1 cellular context compared by ENCODE assay signal in the genomic region with DNA sequence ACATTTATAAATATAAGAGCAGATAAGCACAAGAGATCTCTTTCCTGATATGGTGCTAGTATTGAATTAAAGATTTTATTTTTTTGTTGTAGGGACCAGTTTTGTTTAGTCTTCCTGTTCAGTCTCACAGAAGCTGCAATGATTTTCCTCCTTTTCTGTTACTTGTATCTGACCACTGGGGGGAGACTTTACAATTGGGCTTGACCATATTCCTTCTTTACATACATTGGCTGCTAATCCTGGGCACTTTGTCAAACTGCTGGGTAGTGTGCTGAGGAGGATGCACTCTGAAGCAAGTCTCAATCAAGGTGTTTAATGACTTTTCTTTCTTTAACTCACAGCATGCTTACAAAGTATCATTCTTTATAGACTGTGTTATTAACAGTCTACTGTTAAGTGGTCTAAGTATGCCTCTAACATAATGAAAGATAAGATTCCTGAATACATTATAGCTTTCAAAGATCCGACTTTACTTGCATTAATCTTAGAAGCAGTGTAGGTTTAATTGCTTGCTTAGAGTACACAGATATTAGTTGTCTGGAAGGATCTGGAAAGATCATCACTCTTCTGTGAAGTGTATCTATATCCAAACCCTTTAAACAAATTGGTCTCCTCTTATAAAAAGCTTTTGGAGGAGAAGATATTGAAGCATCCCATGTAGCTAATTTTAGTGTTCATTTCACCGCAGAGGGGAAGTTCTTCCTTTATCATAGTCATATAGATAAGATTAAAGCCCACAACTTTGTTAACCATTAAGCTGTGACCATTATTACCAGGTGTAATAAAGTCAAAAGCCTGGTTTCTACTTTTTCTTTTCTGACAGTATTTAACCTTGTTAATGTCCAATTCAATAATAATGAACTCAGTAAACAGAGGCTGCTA.
TF ChIP-seq lines count a peak whose summit lies in the region.

No MANE protein-coding gene starts in this region.

TF ChIP-seq in HEK293, 187 proteins besides CTCF, POLR2A, EP300 and RAD21 (continued from another document):
- TF ChIP-seq, protein P1, sequence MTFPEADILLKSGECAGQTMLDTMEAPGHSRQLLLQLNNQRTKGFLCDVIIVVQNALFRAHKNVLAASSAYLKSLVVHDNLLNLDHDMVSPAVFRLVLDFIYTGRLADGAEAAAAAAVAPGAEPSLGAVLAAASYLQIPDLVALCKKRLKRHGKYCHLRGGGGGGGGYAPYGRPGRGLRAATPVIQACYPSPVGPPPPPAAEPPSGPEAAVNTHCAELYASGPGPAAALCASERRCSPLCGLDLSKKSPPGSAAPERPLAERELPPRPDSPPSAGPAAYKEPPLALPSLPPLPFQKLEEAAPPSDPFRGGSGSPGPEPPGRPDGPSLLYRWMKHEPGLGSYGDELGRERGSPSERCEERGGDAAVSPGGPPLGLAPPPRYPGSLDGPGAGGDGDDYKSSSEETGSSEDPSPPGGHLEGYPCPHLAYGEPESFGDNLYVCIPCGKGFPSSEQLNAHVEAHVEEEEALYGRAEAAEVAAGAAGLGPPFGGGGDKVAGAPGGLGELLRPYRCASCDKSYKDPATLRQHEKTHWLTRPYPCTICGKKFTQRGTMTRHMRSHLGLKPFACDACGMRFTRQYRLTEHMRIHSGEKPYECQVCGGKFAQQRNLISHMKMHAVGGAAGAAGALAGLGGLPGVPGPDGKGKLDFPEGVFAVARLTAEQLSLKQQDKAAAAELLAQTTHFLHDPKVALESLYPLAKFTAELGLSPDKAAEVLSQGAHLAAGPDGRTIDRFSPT (tag by site-specific recombination; IDR thresholded peaks at IDR 0.05): no peak
- TF ChIP-seq ZNF426 (tag by site-specific recombination; IDR thresholded peaks at IDR 0.05) (no peak), ZSCAN16 (tag by site-specific recombination; IDR thresholded peaks at IDR 0.05) (no peak), ZNF473 (tag by site-specific recombination; IDR thresholded peaks at IDR 0.05) (no peak), ZNF335 (tag by site-specific recombination; conservative IDR thresholded peaks at IDR 0.05) (no peak), ZNF626 (tag by site-specific recombination; IDR thresholded peaks at IDR 0.05) (no peak), ZNF777 (tag by site-specific recombination; IDR thresholded peaks at IDR 0.05; ENCODE audit: borderline replicate concordance) (no peak), ZNF211 (tag by site-specific recombination; IDR thresholded peaks at IDR 0.05; ENCODE audit: low read depth) (no peak), ZNF132 (tag by site-specific recombination; IDR thresholded peaks at IDR 0.05; ENCODE audit: borderline replicate concordance) (no peak), SETDB1 (IDR thresholded peaks at IDR 0.05; ENCODE audit: insufficient read length, low read length) (no peak), TRIM28 (IDR thresholded peaks at IDR 0.05; ENCODE audit: borderline replicate concordance, low read length) (peak; percentile 51; the same call in 1 of the 2 replicates), GLI4 (tag by site-specific recombination; IDR thresholded peaks at IDR 0.05) (no peak), ZNF121 (tag by site-specific recombination; IDR thresholded peaks at IDR 0.05) (no peak), KLF8 (tag by site-specific recombination; IDR thresholded peaks at IDR 0.05) (no peak), ZNF37A (tag by site-specific recombination; IDR thresholded peaks at IDR 0.05) (no peak), ZNF660 (tag by site-specific recombination; IDR thresholded peaks at IDR 0.05) (peak; percentile 38; the same call in 1 of the 2 replicates), ZNF792 (tag by site-specific recombination; IDR thresholded peaks at IDR 0.05) (no peak), ZNF514 (tag by site-specific recombination; IDR thresholded peaks at IDR 0.05) (no peak), ZNF416 (tag by site-specific recombination; IDR thresholded peaks at IDR 0.05) (no peak), ZNF747 (tag by site-specific recombination; IDR thresholded peaks at IDR 0.05) (no peak), ZNF10 (tag by site-specific recombination; IDR thresholded peaks at IDR 0.05) (no peak), OSR2 (tag by site-specific recombination; IDR thresholded peaks at IDR 0.05) (peak; percentile 4; the same call in 1 of the 2 replicates), SP3 (tag by site-specific recombination; IDR thresholded peaks at IDR 0.05) (no peak), ZNF112 (tag by site-specific recombination; IDR thresholded peaks at IDR 0.05) (no peak), ZNF521 (tag by site-specific recombination; IDR thresholded peaks at IDR 0.05) (no peak), ZNF555 (tag by site-specific recombination; conservative IDR thresholded peaks at IDR 0.05) (no peak), ZXDB (tag by site-specific recombination; IDR thresholded peaks at IDR 0.05) (no peak), ZNF274 (IDR thresholded peaks at IDR 0.05; ENCODE audit: low read length) (no peak), ZNF274 (tag by site-specific recombination; IDR thresholded peaks at IDR 0.05; ENCODE audit: borderline replicate concordance) (no peak), ZNF785 (tag by site-specific recombination; IDR thresholded peaks at IDR 0.05) (no peak), GLIS1 (tag by site-specific recombination; IDR thresholded peaks at IDR 0.05) (no peak), ZNF24 (tag by site-specific recombination; IDR thresholded peaks at IDR 0.05) (no peak), ZNF76 (tag by site-specific recombination; IDR thresholded peaks at IDR 0.05; ENCODE audit: borderline replicate concordance, low read depth) (no peak)
- TF ChIP-seq, protein P2, sequence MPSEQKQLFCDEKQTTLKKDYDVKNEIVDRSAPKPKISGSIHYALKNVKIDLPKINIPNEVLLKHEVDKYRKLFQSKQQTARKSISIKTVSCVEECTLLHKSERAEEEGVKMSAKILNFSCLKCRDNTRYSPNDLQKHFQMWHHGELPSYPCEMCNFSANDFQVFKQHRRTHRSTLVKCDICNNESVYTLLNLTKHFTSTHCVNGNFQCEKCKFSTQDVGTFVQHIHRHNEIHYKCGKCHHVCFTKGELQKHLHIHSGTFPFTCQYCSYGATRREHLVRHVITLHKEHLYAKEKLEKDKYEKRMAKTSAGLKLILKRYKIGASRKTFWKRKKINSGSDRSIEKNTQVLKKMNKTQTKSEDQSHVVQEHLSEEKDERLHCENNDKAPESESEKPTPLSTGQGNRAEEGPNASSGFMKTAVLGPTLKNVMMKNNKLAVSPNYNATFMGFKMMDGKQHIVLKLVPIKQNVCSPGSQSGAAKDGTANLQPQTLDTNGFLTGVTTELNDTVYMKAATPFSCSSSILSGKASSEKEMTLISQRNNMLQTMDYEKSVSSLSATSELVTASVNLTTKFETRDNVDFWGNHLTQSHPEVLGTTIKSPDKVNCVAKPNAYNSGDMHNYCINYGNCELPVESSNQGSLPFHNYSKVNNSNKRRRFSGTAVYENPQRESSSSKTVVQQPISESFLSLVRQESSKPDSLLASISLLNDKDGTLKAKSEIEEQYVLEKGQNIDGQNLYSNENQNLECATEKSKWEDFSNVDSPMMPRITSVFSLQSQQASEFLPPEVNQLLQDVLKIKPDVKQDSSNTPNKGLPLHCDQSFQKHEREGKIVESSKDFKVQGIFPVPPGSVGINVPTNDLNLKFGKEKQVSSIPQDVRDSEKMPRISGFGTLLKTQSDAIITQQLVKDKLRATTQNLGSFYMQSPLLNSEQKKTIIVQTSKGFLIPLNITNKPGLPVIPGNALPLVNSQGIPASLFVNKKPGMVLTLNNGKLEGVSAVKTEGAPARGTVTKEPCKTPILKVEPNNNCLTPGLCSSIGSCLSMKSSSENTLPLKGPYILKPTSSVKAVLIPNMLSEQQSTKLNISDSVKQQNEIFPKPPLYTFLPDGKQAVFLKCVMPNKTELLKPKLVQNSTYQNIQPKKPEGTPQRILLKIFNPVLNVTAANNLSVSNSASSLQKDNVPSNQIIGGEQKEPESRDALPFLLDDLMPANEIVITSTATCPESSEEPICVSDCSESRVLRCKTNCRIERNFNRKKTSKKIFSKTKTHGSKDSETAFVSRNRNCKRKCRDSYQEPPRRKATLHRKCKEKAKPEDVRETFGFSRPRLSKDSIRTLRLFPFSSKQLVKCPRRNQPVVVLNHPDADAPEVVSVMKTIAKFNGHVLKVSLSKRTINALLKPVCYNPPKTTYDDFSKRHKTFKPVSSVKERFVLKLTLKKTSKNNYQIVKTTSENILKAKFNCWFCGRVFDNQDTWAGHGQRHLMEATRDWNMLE (tag by site-specific recombination; conservative IDR thresholded peaks at IDR 0.05; ENCODE audit: low read depth): no peak
- TF ChIP-seq, protein P3, sequence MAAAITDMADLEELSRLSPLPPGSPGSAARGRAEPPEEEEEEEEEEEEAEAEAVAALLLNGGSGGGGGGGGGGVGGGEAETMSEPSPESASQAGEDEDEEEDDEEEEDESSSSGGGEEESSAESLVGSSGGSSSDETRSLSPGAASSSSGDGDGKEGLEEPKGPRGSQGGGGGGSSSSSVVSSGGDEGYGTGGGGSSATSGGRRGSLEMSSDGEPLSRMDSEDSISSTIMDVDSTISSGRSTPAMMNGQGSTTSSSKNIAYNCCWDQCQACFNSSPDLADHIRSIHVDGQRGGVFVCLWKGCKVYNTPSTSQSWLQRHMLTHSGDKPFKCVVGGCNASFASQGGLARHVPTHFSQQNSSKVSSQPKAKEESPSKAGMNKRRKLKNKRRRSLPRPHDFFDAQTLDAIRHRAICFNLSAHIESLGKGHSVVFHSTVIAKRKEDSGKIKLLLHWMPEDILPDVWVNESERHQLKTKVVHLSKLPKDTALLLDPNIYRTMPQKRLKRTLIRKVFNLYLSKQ (tag by site-specific recombination; IDR thresholded peaks at IDR 0.05; ENCODE audit: borderline replicate concordance): no peak
- TF ChIP-seq, protein P4, sequence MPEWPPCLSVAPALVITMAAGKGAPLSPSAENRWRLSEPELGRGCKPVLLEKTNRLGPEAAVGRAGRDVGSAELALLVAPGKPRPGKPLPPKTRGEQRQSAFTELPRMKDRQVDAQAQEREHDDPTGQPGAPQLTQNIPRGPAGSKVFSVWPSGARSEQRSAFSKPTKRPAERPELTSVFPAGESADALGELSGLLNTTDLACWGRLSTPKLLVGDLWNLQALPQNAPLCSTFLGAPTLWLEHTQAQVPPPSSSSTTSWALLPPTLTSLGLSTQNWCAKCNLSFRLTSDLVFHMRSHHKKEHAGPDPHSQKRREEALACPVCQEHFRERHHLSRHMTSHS (tag by site-specific recombination; IDR thresholded peaks at IDR 0.05): no peak
- TF ChIP-seq, protein P5, sequence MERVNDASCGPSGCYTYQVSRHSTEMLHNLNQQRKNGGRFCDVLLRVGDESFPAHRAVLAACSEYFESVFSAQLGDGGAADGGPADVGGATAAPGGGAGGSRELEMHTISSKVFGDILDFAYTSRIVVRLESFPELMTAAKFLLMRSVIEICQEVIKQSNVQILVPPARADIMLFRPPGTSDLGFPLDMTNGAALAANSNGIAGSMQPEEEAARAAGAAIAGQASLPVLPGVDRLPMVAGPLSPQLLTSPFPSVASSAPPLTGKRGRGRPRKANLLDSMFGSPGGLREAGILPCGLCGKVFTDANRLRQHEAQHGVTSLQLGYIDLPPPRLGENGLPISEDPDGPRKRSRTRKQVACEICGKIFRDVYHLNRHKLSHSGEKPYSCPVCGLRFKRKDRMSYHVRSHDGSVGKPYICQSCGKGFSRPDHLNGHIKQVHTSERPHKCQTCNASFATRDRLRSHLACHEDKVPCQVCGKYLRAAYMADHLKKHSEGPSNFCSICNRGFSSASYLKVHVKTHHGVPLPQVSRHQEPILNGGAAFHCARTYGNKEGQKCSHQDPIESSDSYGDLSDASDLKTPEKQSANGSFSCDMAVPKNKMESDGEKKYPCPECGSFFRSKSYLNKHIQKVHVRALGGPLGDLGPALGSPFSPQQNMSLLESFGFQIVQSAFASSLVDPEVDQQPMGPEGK (tag by site-specific recombination; IDR thresholded peaks at IDR 0.05): no peak
- TF ChIP-seq, protein P6, sequence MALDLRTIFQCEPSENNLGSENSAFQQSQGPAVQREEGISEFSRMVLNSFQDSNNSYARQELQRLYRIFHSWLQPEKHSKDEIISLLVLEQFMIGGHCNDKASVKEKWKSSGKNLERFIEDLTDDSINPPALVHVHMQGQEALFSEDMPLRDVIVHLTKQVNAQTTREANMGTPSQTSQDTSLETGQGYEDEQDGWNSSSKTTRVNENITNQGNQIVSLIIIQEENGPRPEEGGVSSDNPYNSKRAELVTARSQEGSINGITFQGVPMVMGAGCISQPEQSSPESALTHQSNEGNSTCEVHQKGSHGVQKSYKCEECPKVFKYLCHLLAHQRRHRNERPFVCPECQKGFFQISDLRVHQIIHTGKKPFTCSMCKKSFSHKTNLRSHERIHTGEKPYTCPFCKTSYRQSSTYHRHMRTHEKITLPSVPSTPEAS (tag by site-specific recombination; IDR thresholded peaks at IDR 0.05): no peak
- TF ChIP-seq, protein P7, sequence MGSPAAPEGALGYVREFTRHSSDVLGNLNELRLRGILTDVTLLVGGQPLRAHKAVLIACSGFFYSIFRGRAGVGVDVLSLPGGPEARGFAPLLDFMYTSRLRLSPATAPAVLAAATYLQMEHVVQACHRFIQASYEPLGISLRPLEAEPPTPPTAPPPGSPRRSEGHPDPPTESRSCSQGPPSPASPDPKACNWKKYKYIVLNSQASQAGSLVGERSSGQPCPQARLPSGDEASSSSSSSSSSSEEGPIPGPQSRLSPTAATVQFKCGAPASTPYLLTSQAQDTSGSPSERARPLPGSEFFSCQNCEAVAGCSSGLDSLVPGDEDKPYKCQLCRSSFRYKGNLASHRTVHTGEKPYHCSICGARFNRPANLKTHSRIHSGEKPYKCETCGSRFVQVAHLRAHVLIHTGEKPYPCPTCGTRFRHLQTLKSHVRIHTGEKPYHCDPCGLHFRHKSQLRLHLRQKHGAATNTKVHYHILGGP (tag by site-specific recombination; IDR thresholded peaks at IDR 0.05): no peak
